19 cellular contexts compared by ENCODE assay signal in genomic region chr11:133897331-133897650, GRCh38. TPM values are rescaled to one million over a fixed set of nuclear protein-coding genes. Genes with fewer than 3 reads are reported as not detected.
"Had no signal": no experiment of that assay in that cellular context is flagged by ENCODE, and none has a peak within 500 bp of the region (broad histone marks: within the 10 kb centered on the region; RNA-seq: fewer than 3 reads in every experiment).

No MANE protein-coding gene starts in this region.

- DNase-seq: activated naive CD8-positive, alpha-beta T cell treated with anti-CD3 and anti-CD28 coated beads, Interleukin-2, amount 50 U/mL, for 24 hours; cerebellar nuclear complex; cortex of kidney; erythroblast; foreskin fibroblast; left ventricle myocardium superior; mammary epithelial cell; midbrain; natural killer cell; psoas muscle; stimulated activated CD4-positive, alpha-beta T cell treated with anti-CD3 and anti-CD28 coated beads, Interleukin-4, amount 100 ng/mL, for 24 hours; stimulated activated naive CD4-positive, alpha-beta T cell treated with Interleukin-2 at 50 U/mL for 16 hours; T-helper 1 cell; thyroid gland had no signal

- H3K4me1 ChIP-seq: psoas muscle, thyroid gland had no signal

- H3K36me3 ChIP-seq: ovary, right atrium auricular region, thyroid gland had no signal

- H3K4me3 ChIP-seq: ovary, psoas muscle, right atrium auricular region, thyroid gland had no signal

- H3K27ac ChIP-seq: ovary, psoas muscle, right atrium auricular region, thyroid gland had no signal

- H3K9me3 ChIP-seq: ovary, psoas muscle, right atrium auricular region, thyroid gland had no signal

- H3K27me3 ChIP-seq: ovary, right atrium auricular region, thyroid gland had no signal

RNA-seq across cellular contexts. Expression of gene SPATA19, which starts 52.0 kb away (rescaled TPM):
- total RNA-seq: fibroblast of lung, glomerular endothelial cell, left ventricle myocardium superior, mammary epithelial cell, natural killer cell, ovary, psoas muscle, right atrium auricular region, urinary bladder had no signal

RNA-seq across cellular contexts. Expression of gene IGSF9B, which starts 59.5 kb away (rescaled TPM):
- total RNA-seq: glomerular endothelial cell had no signal
